ENCODE assay signal across 9 cellular contexts in the genomic region with DNA sequence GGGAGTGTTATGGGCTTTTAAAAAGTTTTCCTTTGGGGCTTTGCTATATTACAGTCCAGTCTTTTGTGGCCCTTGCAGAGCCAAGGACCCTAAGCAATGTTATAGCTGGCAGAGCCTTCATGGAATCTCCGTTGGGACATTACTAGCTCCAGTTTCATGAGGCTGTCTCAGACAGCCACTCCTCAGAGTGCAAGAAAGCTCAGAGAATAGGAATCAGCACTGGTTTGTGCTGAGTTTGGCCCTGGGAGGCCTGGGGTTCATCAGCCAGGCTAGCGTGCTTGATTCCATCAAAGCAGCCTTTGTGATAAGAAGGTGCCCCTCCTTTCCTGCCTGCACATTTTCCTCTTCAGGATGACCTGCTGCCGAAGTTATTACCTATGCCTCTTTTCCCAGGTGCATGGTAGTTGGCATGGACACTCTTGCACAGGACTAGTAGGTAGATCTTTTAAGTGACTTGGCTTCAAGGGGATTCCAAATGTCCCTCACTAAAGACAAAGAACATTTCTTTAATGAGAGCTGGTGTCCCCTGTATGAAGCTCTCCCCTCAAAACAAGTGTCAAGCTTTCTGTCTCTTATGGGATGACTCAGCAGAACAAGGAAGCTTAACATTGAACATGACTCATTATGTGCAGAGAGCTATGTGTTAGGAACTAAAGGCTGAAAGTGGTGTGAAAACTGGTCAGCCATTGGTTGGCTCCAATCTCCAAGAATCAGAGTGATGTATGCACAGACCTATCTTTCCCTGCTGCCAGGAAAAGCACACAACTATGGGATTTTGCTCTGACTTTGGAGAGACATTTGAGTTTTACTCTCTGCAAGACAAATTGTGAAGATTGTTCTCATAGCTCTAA.
A peak's percentile ranks its signal among the peaks of the same experiment; 100 is the strongest.
DNase-seq lines count a peak whose midpoint lies in the region; ATAC-seq and TF ChIP-seq lines count a peak whose summit lies in the region.
"Had no signal": no experiment of that assay in that cellular context is flagged by ENCODE, and none has a peak within 500 bp of the region (broad histone marks: within the 10 kb centered on the region; RNA-seq: fewer than 3 reads in every experiment).

No MANE protein-coding gene starts in this region.

- no peaks in the 10 kb centered on the region for H3K36me3 ChIP-seq in WERI-Rb-1

- ATAC-seq in GM18870 (IDR thresholded peaks at IDR 0.05; ENCODE audit: unreplicated experiment) (peak; percentile 95), HG03378 (IDR thresholded peaks at IDR 0.05; ENCODE audit: unreplicated experiment) (peak; percentile 92), GM19035 (IDR thresholded peaks at IDR 0.05; ENCODE audit: unreplicated experiment) (no peak)

- no peaks in the 10 kb centered on the region for H3K27me3 ChIP-seq in WERI-Rb-1 (ENCODE audit: insufficient read depth, low read depth, severe bottlenecking)

- H3K4me3 ChIP-seq in WERI-Rb-1 (ENCODE audit: low read depth, low read length), result no peak overlapping the region

- no peaks in the 10 kb centered on the region for H3K9me3 ChIP-seq in WERI-Rb-1 (ENCODE audit: severe bottlenecking)

- no peak for TF ChIP-seq CTCF in WERI-Rb-1 (IDR thresholded peaks at IDR 0.05; ENCODE audit: low read depth, low read length)

- no peak overlapping the region for H3K27ac ChIP-seq in WERI-Rb-1
- H3K27ac ChIP-seq: KMS-11 had no signal

- peak; percentile 77 for DNase-seq in astrocyte of the hippocampus (ENCODE audit: low read depth, low spot score)
- DNase-seq in renal cortical epithelial cell (ENCODE audit: low read depth), result peak; percentile 93
- DNase-seq in WERI-Rb-1, result no peak
- DNase-seq in NCI-H524 treated with DMSO at 0.1 percent for 48 hours (lab: John Stamatoyannopoulos, UW), result no peak
- DNase-seq in NCI-H82 (lab: John Stamatoyannopoulos, UW), result no peak

Comparison
In these comparisons a context has a peak if more than half of its experiments do, and no peak if none do; other contexts are left out.
1. DNase-seq: peak in astrocyte of the hippocampus (single experiment) and renal cortical epithelial cell (single experiment); none in WERI-Rb-1 (single experiment), NCI-H524 treated with DMSO at 0.1 percent for 48 hours (single experiment) and NCI-H82 (single experiment).